1 cellular context compared by ENCODE assay signal in the genomic region with DNA sequence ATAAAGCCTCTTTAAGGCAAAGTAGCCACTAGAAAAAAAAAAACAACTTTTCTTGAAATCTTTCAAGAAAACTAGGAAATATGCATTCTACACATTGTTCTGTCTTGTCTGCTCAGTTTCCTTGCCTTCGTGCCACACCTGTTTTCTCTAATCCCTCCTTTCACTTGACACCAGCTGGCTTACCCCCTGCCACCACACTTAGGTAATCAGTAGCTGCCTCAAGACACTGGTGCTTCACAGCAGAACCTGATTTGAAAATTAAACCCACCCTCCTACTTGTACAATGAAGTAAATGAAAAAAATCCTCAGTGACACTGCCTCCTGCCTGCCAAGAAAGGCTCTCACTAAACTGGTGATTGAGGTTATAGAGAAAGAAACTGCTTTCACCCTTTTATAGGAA.
TF ChIP-seq lines count a peak whose summit lies in the region.

No MANE protein-coding gene starts in this region.

TF ChIP-seq in WTC11, 78 proteins besides CTCF, POLR2A, EP300 and RAD21 (continued from another document):
- TF ChIP-seq, protein P1, sequence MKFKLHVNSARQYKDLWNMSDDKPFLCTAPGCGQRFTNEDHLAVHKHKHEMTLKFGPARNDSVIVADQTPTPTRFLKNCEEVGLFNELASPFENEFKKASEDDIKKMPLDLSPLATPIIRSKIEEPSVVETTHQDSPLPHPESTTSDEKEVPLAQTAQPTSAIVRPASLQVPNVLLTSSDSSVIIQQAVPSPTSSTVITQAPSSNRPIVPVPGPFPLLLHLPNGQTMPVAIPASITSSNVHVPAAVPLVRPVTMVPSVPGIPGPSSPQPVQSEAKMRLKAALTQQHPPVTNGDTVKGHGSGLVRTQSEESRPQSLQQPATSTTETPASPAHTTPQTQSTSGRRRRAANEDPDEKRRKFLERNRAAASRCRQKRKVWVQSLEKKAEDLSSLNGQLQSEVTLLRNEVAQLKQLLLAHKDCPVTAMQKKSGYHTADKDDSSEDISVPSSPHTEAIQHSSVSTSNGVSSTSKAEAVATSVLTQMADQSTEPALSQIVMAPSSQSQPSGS (CRISPR knock-in tag; IDR thresholded peaks at IDR 0.05; ENCODE audit: borderline replicate concordance, low read depth): no peak
